ENCODE assay signal across 1 cellular context in genomic region chr7:38660427-38661099, GRCh38.
A peak's percentile ranks its signal among the peaks of the same experiment; 100 is the strongest.
TF ChIP-seq lines count a peak whose summit lies in the region.

No MANE protein-coding gene starts in this region.

TF ChIP-seq in GM12878, 131 proteins besides CTCF, POLR2A, EP300 and RAD21:
- TF ChIP-seq FOXK2 (IDR thresholded peaks at IDR 0.05), result no peak
- no peak for TF ChIP-seq RB1 (IDR thresholded peaks at IDR 0.05; ENCODE audit: borderline replicate concordance)
- no peak for TF ChIP-seq REST (IDR thresholded peaks at IDR 0.05; ENCODE audit: low read depth, low read length)
- TF ChIP-seq SMC3 (IDR thresholded peaks at IDR 0.05; ENCODE audit: borderline replicate concordance, low read length), result peak; percentile 58
- TF ChIP-seq ZNF217 (IDR thresholded peaks at IDR 0.05), result no peak
- no peak for TF ChIP-seq RUNX3 (IDR thresholded peaks at IDR 0.05; ENCODE audit: low read length)
- TF ChIP-seq YY1 (IDR thresholded peaks at IDR 0.05; ENCODE audit: low read depth, low read length), result peak; percentile 72
- TF ChIP-seq IKZF1 (conservative IDR thresholded peaks at IDR 0.05), result no peak
- no peak for TF ChIP-seq RELA (IDR thresholded peaks at IDR 0.05; ENCODE audit: borderline replicate concordance, partially characterized antibody)
- TF ChIP-seq MTA2 (IDR thresholded peaks at IDR 0.05; ENCODE audit: low read depth), result no peak
- no peak for TF ChIP-seq USF1 (IDR thresholded peaks at IDR 0.05; ENCODE audit: borderline replicate concordance, extremely low read length, insufficient read depth, low read depth, low read length)
